ENCODE assay signal across 20 cellular contexts in genomic region chr3:43910750-43911149, GRCh38.
DNase-seq lines count a peak whose midpoint lies in the region; ATAC-seq, FAIRE-seq and TF ChIP-seq lines count a peak whose summit lies in the region.
"Had no signal": no experiment of that assay in that cellular context is flagged by ENCODE, and none has a peak within 500 bp of the region (broad histone marks: within the 10 kb centered on the region; RNA-seq: fewer than 3 reads in every experiment).

No MANE protein-coding gene starts in this region.

- no peaks in the 10 kb centered on the region for H3K36me3 ChIP-seq in GM12878 (ENCODE audit: control insufficient read depth in 2 of 2, insufficient read depth in 2 of 2, low read length in 1 of 2)
- H3K36me3 ChIP-seq: HAP-1 had no signal

- H3K4me1 ChIP-seq in GM12878 (ENCODE audit: control insufficient read depth, insufficient read depth, low read length): peaks cover 18% of the 10 kb centered on the region
- H3K4me1 ChIP-seq: A549, HAP-1 had no signal

- BruUV-seq in GM12878 (replicated peaks; lab: Mats Ljungman, UMichigan): no TSS peak

- no peak overlapping the region for H3K4me2 ChIP-seq in GM12878 (ENCODE audit: control insufficient read depth, insufficient read depth)
- H3K4me2 ChIP-seq: A549, KMS-11 had no signal

- no peak for TF ChIP-seq CTCF in GM12878 (IDR thresholded peaks at IDR 0.05 in 2 of 3, conservative IDR thresholded peaks at IDR 0.05 in 1 of 3; ENCODE audit: control insufficient read depth in 2 of 3, extremely low read depth in 1 of 3, insufficient read depth in 1 of 3, low read depth in 3 of 3, low read length in 3 of 3)

- H2AFZ ChIP-seq in GM12878 (ENCODE audit: control insufficient read depth, low read depth, low read length): no peak overlapping the region

- intact Hi-C loops in GM12878 (cut with micrococcal nuclease; ENCODE audit: unreplicated experiment): no loop called here

- no peak overlapping the region for H3K9ac ChIP-seq in GM12878 (ENCODE audit: control insufficient read depth, insufficient read depth, low read length)
- H3K9ac ChIP-seq: KMS-11 had no signal

- FAIRE-seq in GM12878 (lab: Jason Lieb, UNC): no peak
- FAIRE-seq: A549, G401.6 had no signal

- H3K27ac ChIP-seq in GM12878 (ENCODE audit: control insufficient read depth, insufficient read depth): no peak overlapping the region
- H3K27ac ChIP-seq: A549, KMS-11 had no signal

- DNase-seq in GDM1 (lab: John Stamatoyannopoulos, UW) (peak; percentile 2), Kasumi-1 (lab: John Stamatoyannopoulos, UW) (peak; percentile 36 to 41), NOMO-1 treated with dmso at 0.1 percent for 144 hours (lab: John Stamatoyannopoulos, UW; ENCODE audit: unreplicated experiment) (peak; percentile 14), GM12878 (ENCODE audit: low read depth, low spot score) (no peak), DMS 273 (lab: John Stamatoyannopoulos, UW; ENCODE audit: unreplicated experiment) (no peak), DMS 273 treated with DMSO at 0.1 percent for 48 hours (lab: John Stamatoyannopoulos, UW) (no peak)
- DNase-seq: CD4-positive, alpha-beta T cell; COR-L47; DND-41; NCI-H1092; NCI-H1436; NCI-H187 treated with DMSO at 0.1 percent for 48 hours; NCI-H2107 had no signal

- POLR2A ChIA-PET in GM12878 (lab: Charles Lee): interaction anchor here (0.6 kb wide), 1 partner anchor 1622 kb away, joined by 5 read pairs; no protein-coding TSS in a partner anchor

- in situ Hi-C loops in GM12878 (cut with MboI): no loop called here

- 4% methylated on average over 2 of the region's 2 CpGs for WGBS in GM12878 (ENCODE audit: insufficient coverage, insufficient replicate concordance, low lambda C conversion rate, missing lambda C conversion rate)

- no peak for TF ChIP-seq EP300 in GM12878 (IDR thresholded peaks at IDR 0.05; ENCODE audit: borderline replicate concordance in 1 of 2, control insufficient read depth in 1 of 2, low read depth in 2 of 2, low read length in 2 of 2)

- RAD21 ChIA-PET in GM12878 (lab: Charles Lee; ENCODE audit: unreplicated experiment): no interaction called here

- no peaks in the 10 kb centered on the region; the same call in 1 of the 2 replicates for H4K20me1 ChIP-seq in GM12878 (ENCODE audit: control insufficient read depth, insufficient read depth)

- no peaks in the 10 kb centered on the region for H3K27me3 ChIP-seq in GM12878 (replicated peaks in 1 of 2; ENCODE audit: control insufficient read depth in 2 of 2, insufficient read depth in 2 of 2, low read length in 1 of 2)

- ATAC-seq in GM12878 (no peak), HG03108 (IDR thresholded peaks at IDR 0.05; ENCODE audit: unreplicated experiment) (no peak), GM18858 (IDR thresholded peaks at IDR 0.05; ENCODE audit: unreplicated experiment) (no peak)
- ATAC-seq: A549, Right ventricle myocardium inferior had no signal

- CTCF ChIA-PET in GM12878 (lab: Yijun Ruan, JAX): interaction anchor here (1.6 kb wide), 1 partner anchor 204 kb away, joined by 5 read pairs; no protein-coding TSS in a partner anchor

- TF ChIP-seq POLR2A in GM12878 (IDR thresholded peaks at IDR 0.05; ENCODE audit: low read depth, low read length): no peak

- H3K9me3 ChIP-seq in GM12878 (replicated peaks; ENCODE audit: control insufficient read depth, insufficient read depth, low read length): no peaks in the 10 kb centered on the region; the same call in 2 of the 3 replicates
- H3K9me3 ChIP-seq: A549, HAP-1 had no signal

- TF ChIP-seq RAD21 in GM12878 (IDR thresholded peaks at IDR 0.05; ENCODE audit: insufficient read depth, low read depth, low read length): no peak

- no peaks in the 10 kb centered on the region for H3K79me2 ChIP-seq in GM12878 (ENCODE audit: control insufficient read depth, insufficient read depth, low read length)

- H3K4me3 ChIP-seq in GM12878: no peak overlapping the region
- H3K4me3 ChIP-seq: A549, HAP-1 had no signal

- SMC1A ChIA-PET in GM12878 (lab: Charles Lee; ENCODE audit: uncharacterized antibody, unreplicated experiment): no interaction called here

TF ChIP-seq in GM12878, 131 proteins besides CTCF, POLR2A, EP300 and RAD21:
- TF ChIP-seq IKZF1 (conservative IDR thresholded peaks at IDR 0.05) (0 out of 2 replicates have a peak, but pooled peaks have one; percentile 16), SPI1 (IDR thresholded peaks at IDR 0.05; ENCODE audit: borderline replicate concordance, insufficient read depth, low read depth, low read length) (peak; percentile 32; the same call in 1 of the 2 replicates), EED (IDR thresholded peaks at IDR 0.05; ENCODE audit: low read depth) (no peak), BCL3 (IDR thresholded peaks at IDR 0.05; ENCODE audit: borderline replicate concordance, insufficient read depth, low read depth, low read length, poor library complexity, severe bottlenecking) (no peak)

Comparison
In these comparisons a context has a peak if more than half of its experiments do, and no peak if none do; other contexts are left out.
1. DNase-seq: peak in GDM1 (single experiment), Kasumi-1 (2 of 2) and NOMO-1 treated with dmso at 0.1 percent for 144 hours (single experiment); none in GM12878 (single experiment), DMS 273 (single experiment) and DMS 273 treated with DMSO at 0.1 percent for 48 hours (single experiment).